ENCODE assay signal across 13 cellular contexts in genomic region chr11:106466441-106467190, GRCh38.
DNase-seq lines count a peak whose midpoint lies in the region; ATAC-seq and TF ChIP-seq lines count a peak whose summit lies in the region.
"Had no signal": no experiment of that assay in that cellular context is flagged by ENCODE, and none has a peak within 500 bp of the region (broad histone marks: within the 10 kb centered on the region; RNA-seq: fewer than 3 reads in every experiment).

No MANE protein-coding gene starts in this region.

- peak overlapping the region; percentile 47; the same call in 1 of the 2 replicates for H3K27ac ChIP-seq in ACC112 (ENCODE audit: low read depth, low read length)
- H3K27ac ChIP-seq: parathyroid adenoma had no signal

- no peak overlapping the region for H2AFZ ChIP-seq in ACC112 (ENCODE audit: low read length, unreplicated experiment)
- H2AFZ ChIP-seq: parathyroid adenoma had no signal

- no peaks in the 10 kb centered on the region for H3K36me3 ChIP-seq in ACC112 (ENCODE audit: insufficient read depth, low read length)

- no peak for TF ChIP-seq CTCF in astrocyte of the spinal cord (IDR thresholded peaks at IDR 0.05; ENCODE audit: low read depth, low read length)

- H3K4me3 ChIP-seq in ACC112 (ENCODE audit: low read depth, low read length): no peak overlapping the region
- no peak overlapping the region for H3K4me3 ChIP-seq in astrocyte of the spinal cord (ENCODE audit: low read depth, low read length)
- H3K4me3 ChIP-seq: GM12878 had no signal

- no peaks in the 10 kb centered on the region for H3K79me2 ChIP-seq in ACC112 (ENCODE audit: control insufficient read depth, insufficient read depth, low read length, unreplicated experiment)
- H3K79me2 ChIP-seq: parathyroid adenoma had no signal

- H3K4me1 ChIP-seq in ACC112 (ENCODE audit: control insufficient read depth, insufficient read depth, low read length, unreplicated experiment): peaks cover 41% of the 10 kb centered on the region

- in situ Hi-C loops in astrocyte of the spinal cord (cut with HindIII; ENCODE audit: low sequenced_read_pairs): no loop called here

- H3K27me3 ChIP-seq in ACC112 (ENCODE audit: insufficient read depth, low read length): no peaks in the 10 kb centered on the region

- ATAC-seq in HG03095 (IDR thresholded peaks at IDR 0.05; ENCODE audit: unreplicated experiment): no peak
- ATAC-seq: GM12878 had no signal

- DNase-seq in HT1080 (ENCODE audit: low read depth) (peak; percentile 42), astrocyte of the spinal cord (ENCODE audit: low read depth, low spot score) (peak; percentile 90), kidney tubule cell (ENCODE audit: low spot score) (peak; percentile 56), amygdala (lab: John Stamatoyannopoulos, UW) (no peak), HT-29 (ENCODE audit: low spot score) (no peak), T-helper 2 cell (no peak)
- DNase-seq: C1 segment of cervical spinal cord, Kasumi-1, NCI-H526 had no signal

Comparison
In these comparisons a context has a peak if more than half of its experiments do, and no peak if none do; other contexts are left out.
1. DNase-seq: peak in HT1080 (single experiment), astrocyte of the spinal cord (single experiment) and kidney tubule cell (single experiment); none in amygdala (0 of 56), HT-29 (single experiment) and T-helper 2 cell (0 of 5).